ENCODE assay signal across 1 cellular context in the genomic region with DNA sequence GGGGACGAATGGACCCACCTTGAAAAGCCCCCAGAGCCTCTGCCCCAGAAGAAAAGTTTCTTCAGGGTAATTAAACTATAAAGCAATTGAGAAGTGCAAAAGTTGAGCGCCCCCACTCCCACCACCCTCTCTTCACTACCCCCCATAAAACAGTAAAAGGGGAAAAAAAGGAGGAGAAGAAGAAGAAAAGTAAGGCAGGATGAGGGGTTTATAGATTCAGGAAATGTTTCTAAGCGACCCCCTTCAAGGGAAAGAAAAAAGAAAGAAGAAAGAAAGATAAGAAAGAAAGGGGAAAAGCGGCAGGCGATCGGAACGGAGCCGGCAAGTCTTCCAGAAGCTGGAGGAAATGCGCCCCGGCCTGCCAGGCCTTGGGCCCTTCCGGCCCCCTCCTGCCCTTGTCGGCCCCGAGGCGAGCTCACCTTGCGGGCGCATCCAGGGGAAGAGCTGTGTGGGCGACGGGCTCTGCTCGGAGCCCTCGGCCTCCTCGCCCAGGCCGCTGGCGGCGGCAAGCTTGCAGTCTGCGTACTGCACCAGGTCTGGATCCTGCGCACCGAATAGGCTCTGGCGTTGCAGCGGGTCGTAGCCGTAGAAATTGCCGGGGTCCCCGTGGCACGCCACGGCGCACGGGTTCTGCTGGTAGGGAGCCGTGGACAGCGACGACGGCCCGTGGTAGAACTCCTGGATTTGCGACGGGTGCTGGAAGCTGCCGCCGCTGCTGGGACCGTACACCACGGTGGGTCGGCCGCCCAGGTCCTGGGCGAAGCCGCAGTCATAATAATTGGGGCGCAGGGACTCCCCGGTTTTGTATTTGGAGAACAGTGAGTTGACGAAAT.
TF ChIP-seq lines count a peak whose summit lies in the region.

No MANE protein-coding gene starts in this region.

TF ChIP-seq in A549, 52 proteins besides CTCF, POLR2A, EP300 and RAD21 (continued from another document):
- TF ChIP-seq, protein P1, sequence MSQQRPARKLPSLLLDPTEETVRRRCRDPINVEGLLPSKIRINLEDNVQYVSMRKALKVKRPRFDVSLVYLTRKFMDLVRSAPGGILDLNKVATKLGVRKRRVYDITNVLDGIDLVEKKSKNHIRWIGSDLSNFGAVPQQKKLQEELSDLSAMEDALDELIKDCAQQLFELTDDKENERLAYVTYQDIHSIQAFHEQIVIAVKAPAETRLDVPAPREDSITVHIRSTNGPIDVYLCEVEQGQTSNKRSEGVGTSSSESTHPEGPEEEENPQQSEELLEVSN (IDR thresholded peaks at IDR 0.05; ENCODE audit: borderline replicate concordance, low read depth) = peak; percentile 40; the same call in 1 of the 2 replicates
